In the genomic region with DNA sequence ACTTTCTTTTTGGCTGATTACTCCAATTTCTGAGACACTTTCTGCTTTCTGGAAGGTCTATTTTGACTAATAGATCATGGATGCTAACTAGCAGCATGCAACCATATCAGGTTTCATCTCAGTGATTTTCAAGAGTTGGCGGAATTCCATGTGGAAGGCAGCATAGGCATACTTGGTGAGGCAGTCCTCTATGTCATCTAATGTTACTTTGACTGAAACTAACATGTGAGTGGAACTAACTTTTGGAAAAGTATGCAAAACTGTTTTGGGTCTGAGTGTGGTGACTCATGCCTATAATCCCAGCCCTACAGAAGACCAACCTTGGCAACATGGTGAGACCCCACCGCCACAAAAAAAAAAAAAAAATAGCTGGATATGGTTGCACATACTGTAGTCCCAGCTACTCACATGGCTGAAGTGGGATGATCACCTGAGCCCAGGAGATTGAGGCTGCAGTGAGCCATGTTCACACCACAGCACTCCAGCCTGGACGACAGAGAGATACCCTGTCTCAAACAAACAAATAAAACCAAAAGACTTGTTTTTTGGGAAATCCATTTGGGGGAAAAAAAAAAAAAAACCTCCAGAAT, we compare ENCODE assay signal across 12 cellular contexts.
A peak's percentile ranks its signal among the peaks of the same experiment; 100 is the strongest.
DNase-seq lines count a peak whose midpoint lies in the region; ATAC-seq and TF ChIP-seq lines count a peak whose summit lies in the region.
"Had no signal": no experiment of that assay in that cellular context is flagged by ENCODE, and none has a peak within 500 bp of the region (broad histone marks: within the 10 kb centered on the region; RNA-seq: fewer than 3 reads in every experiment).

No MANE protein-coding gene starts in this region.

- no peak overlapping the region for H2AFZ ChIP-seq in fibroblast of lung (ENCODE audit: low read length)

- no peaks in the 10 kb centered on the region for H3K27me3 ChIP-seq in fibroblast of lung (ENCODE audit: control insufficient read depth, insufficient read depth, low read length)
- no peaks in the 10 kb centered on the region for H3K27me3 ChIP-seq in sigmoid colon
- H3K27me3 ChIP-seq: testis had no signal

- TF ChIP-seq POLR2A in sigmoid colon (IDR thresholded peaks at IDR 0.05) = no peak

- TF ChIP-seq CTCF in AG10803 (conservative IDR thresholded peaks at IDR 0.05; ENCODE audit: low read length) = no peak
- TF ChIP-seq CTCF in fibroblast of lung (conservative IDR thresholded peaks at IDR 0.05 in 1 of 2, IDR thresholded peaks at IDR 0.05 in 1 of 2; ENCODE audit: low read depth in 1 of 2, low read length in 2 of 2) = no peak
- no peak for TF ChIP-seq CTCF in sigmoid colon (IDR thresholded peaks at IDR 0.05)

- no peaks in the 10 kb centered on the region for H3K4me1 ChIP-seq in fibroblast of lung (ENCODE audit: control insufficient read depth, extremely low read depth, insufficient read depth, low read length)
- peaks cover 0 to 3% (median 3%) of the 10 kb centered on the region in 4 donors for H3K4me1 ChIP-seq in sigmoid colon
- H3K4me1 ChIP-seq: lower lobe of right lung, testis had no signal

- H3K79me2 ChIP-seq in fibroblast of lung (ENCODE audit: control insufficient read depth, insufficient read depth, low read length) = no peaks in the 10 kb centered on the region

- H3K27ac ChIP-seq in fibroblast of lung (ENCODE audit: insufficient read depth, low read length) = no peak overlapping the region
- no peak overlapping the region for H3K27ac ChIP-seq in sigmoid colon
- H3K27ac ChIP-seq: lower lobe of right lung, testis had no signal

- no peaks in the 10 kb centered on the region for H4K20me1 ChIP-seq in fibroblast of lung (ENCODE audit: control insufficient read depth, extremely low read depth, insufficient read depth, low read length)

- WGBS in sigmoid colon, 2 donors = 90 to 93% methylated on average over 3 of the region's 3 CpGs

- H3K9me3 ChIP-seq in fibroblast of lung (ENCODE audit: control insufficient read depth, insufficient read depth, low read depth, low read length) (no peaks in the 10 kb centered on the region), sigmoid colon (no peaks in the 10 kb centered on the region)
- H3K9me3 ChIP-seq: lower lobe of right lung, testis had no signal

- intact Hi-C loops in sigmoid colon (cut with DNase I) = no loop called here

- no peaks in the 10 kb centered on the region for H3K36me3 ChIP-seq in fibroblast of lung (ENCODE audit: control insufficient read depth, insufficient read depth, low read length)
- no peaks in the 10 kb centered on the region for H3K36me3 ChIP-seq in sigmoid colon
- H3K36me3 ChIP-seq: lower lobe of right lung had no signal

- DNase-seq in AG10803 (ENCODE audit: low read depth) (peak; percentile 51), HCEC 1CT (peak; percentile 54), NCI-H82 (lab: John Stamatoyannopoulos, UW) (peak; percentile 69), fibroblast of lung (ENCODE audit: low read depth in 2 of 2) (peak; percentile 74 to 87), sigmoid colon (no peak)
- DNase-seq: activated CD4-positive, CD25-positive, alpha-beta regulatory T cell treated with anti-CD3 and anti-CD28 coated beads, Interleukin-2, amount 50 U/mL, for 72 hours; lower lobe of right lung; NCI-H1048; testis had no signal

- no peak overlapping the region for H3K4me2 ChIP-seq in fibroblast of lung (ENCODE audit: extremely low read depth, insufficient read depth, low read length)

- ATAC-seq in HG02840 (IDR thresholded peaks at IDR 0.05; ENCODE audit: low FRiP score, unreplicated experiment) (no peak), HG02981 (IDR thresholded peaks at IDR 0.05; ENCODE audit: unreplicated experiment) (no peak), GM21529 (IDR thresholded peaks at IDR 0.05; ENCODE audit: unreplicated experiment) (no peak)
- ATAC-seq: lower lobe of right lung had no signal

- H3K9ac ChIP-seq in fibroblast of lung (ENCODE audit: insufficient read depth, low read length) = no peak overlapping the region

- TF ChIP-seq EP300 in sigmoid colon (IDR thresholded peaks at IDR 0.05) = no peak

- no peak overlapping the region for H3K4me3 ChIP-seq in AG10803 (ENCODE audit: low read length)
- H3K4me3 ChIP-seq in fibroblast of lung (replicated peaks in 1 of 4; ENCODE audit: control extremely low read depth in 1 of 4, insufficient read depth in 1 of 4, low read depth in 3 of 4, low read length in 4 of 4) = no peak overlapping the region
- no peak overlapping the region for H3K4me3 ChIP-seq in sigmoid colon
- H3K4me3 ChIP-seq: lower lobe of right lung, testis had no signal
